ENCODE assay signal across 16 cellular contexts in the genomic region with DNA sequence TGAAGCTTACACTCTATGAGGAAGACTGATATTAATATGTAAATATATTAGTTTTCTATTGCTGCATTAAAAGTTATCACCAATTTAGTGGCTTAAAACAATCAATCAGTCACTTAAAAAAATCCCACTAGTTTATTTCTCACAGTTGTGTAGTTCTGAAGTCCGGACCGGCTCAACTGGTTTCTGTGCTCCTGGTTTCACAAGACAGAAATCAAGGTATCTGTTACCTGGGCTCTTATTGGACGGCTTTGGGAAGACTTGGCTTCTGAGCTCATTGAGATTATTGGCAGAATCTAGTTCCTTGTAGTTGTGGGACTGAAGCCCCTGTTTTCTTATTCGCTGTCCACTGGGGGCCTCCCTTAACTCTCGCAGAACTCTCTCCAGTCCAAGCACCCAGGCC.
"Had no signal": no experiment of that assay in that cellular context is flagged by ENCODE, and none has a peak within 500 bp of the region (broad histone marks: within the 10 kb centered on the region; RNA-seq: fewer than 3 reads in every experiment).

No MANE protein-coding gene starts in this region.

- H3K36me3 ChIP-seq: esophagus squamous epithelium, ovary, thyroid gland, upper lobe of left lung, uterus had no signal

- H3K27me3 ChIP-seq: esophagus squamous epithelium, ovary, thyroid gland, upper lobe of left lung, uterus had no signal

- H3K4me1 ChIP-seq: esophagus squamous epithelium, thyroid gland, upper lobe of left lung, uterus had no signal

- H3K4me1 Mint-ChIP-seq: natural killer cell, neural crest cell had no signal

- H3K27me3 Mint-ChIP-seq: effector memory CD8-positive, alpha-beta T cell had no signal

- H3K9me3 Mint-ChIP-seq: neural crest cell had no signal

- H3K27ac Mint-ChIP-seq: effector memory CD8-positive, alpha-beta T cell; natural killer cell had no signal

- DNase-seq: effector memory CD8-positive, alpha-beta T cell; esophagus squamous epithelium; foreskin fibroblast; kidney glomerular epithelial cell; mucosa of descending colon; natural killer cell; ovary; right cardiac atrium; stimulated activated CD4-positive, alpha-beta T cell treated with anti-CD3 and anti-CD28 coated beads, Interleukin-2, amount 100 ng/mL, for 48 hours; stimulated activated naive CD4-positive, alpha-beta T cell treated with Interleukin-2 at 50 U/mL for 16 hours; upper lobe of left lung; uterus had no signal

- H3K4me3 Mint-ChIP-seq: effector memory CD8-positive, alpha-beta T cell; natural killer cell; neural crest cell had no signal

- H3K9me3 ChIP-seq: esophagus squamous epithelium, mucosa of descending colon, ovary, thyroid gland, upper lobe of left lung, uterus had no signal

- ATAC-seq: effector memory CD8-positive, alpha-beta T cell; left lobe of liver; mucosa of descending colon; natural killer cell; right cardiac atrium had no signal

- H3K27ac ChIP-seq: esophagus squamous epithelium, ovary, thyroid gland, upper lobe of left lung, uterus had no signal

- H3K36me3 Mint-ChIP-seq: natural killer cell had no signal

- H3K4me3 ChIP-seq: esophagus squamous epithelium, mucosa of descending colon, ovary, smooth muscle cell, thyroid gland, upper lobe of left lung, uterus had no signal
